ENCODE assay signal across 11 cellular contexts in the genomic region with DNA sequence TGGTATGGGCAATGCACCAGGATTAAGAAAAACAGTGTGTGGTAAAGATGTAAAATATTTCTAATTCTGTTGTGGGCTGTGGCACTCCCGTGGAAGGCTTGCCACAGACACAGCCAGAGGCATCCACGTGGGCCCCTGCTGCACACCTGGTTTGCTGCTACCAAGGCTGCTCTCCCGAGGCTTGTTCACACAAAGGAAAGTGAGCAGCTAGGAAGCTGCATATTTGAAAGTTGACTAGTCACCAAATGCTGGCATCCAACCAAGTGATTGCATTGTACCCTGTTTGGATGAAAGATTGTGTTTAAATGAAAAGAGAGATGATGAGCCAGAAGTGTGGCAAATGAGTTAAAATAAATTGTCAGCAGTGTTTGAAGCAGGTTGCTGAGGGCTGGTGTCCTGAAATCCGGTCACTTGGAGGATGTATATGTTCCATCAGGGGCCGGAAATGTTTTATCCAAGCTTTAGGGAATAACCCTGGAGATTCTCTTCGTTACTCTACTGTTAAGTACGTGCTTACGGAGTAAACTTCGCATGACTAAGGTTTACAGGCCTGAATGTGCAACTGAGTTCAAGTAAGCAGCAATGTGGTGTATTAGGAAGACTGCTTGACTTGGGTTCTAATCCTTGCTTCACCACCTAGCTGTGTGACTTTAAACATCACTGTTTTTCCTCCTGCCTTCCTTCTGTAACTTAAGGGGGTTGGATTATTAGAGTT.
DNase-seq lines count a peak whose midpoint lies in the region; ATAC-seq, FAIRE-seq and TF ChIP-seq lines count a peak whose summit lies in the region.
"Had no signal": no experiment of that assay in that cellular context is flagged by ENCODE, and none has a peak within 500 bp of the region (broad histone marks: within the 10 kb centered on the region; RNA-seq: fewer than 3 reads in every experiment).

No MANE protein-coding gene starts in this region.

- H3K4me3 ChIP-seq in bronchial epithelial cell (ENCODE audit: low read depth, low read length), result no peak overlapping the region

- no peaks in the 10 kb centered on the region for H3K36me3 ChIP-seq in bronchial epithelial cell (ENCODE audit: control insufficient read depth, insufficient read depth, low read length)

- no peak overlapping the region for H3K4me3 Mint-ChIP-seq in type B pancreatic cell
- H3K4me3 Mint-ChIP-seq: central memory CD8-positive, alpha-beta T cell had no signal

- peak; percentile 83 for DNase-seq in EL
- DNase-seq in M059J (ENCODE audit: low read depth), result peak; percentile 91
- DNase-seq in bronchial epithelial cell (ENCODE audit: low read depth), result peak; percentile 91
- peak; percentile 43 for DNase-seq in myocyte (ENCODE audit: low read depth)
- no peak for DNase-seq in effector CD4-positive, alpha-beta T cell
- no peak for DNase-seq in type B pancreatic cell (ENCODE audit: extremely low spot score, unreplicated experiment)
- DNase-seq: activated CD4-positive, CD25-positive, alpha-beta regulatory T cell treated with anti-CD3 and anti-CD28 coated beads, Interleukin-2, amount 50 U/mL, for 72 hours; NCI-H526 treated with DMSO at 0.1 percent for 48 hours had no signal

- H3K27ac Mint-ChIP-seq in type B pancreatic cell, result no peak overlapping the region

- H3K27me3 ChIP-seq in bronchial epithelial cell (ENCODE audit: control insufficient read depth, insufficient read depth, low read length), result no peaks in the 10 kb centered on the region

- no peaks in the 10 kb centered on the region for H3K27me3 Mint-ChIP-seq in type B pancreatic cell
- H3K27me3 Mint-ChIP-seq: central memory CD8-positive, alpha-beta T cell had no signal

- H3K9me3 Mint-ChIP-seq in type B pancreatic cell, result peaks cover 9% of the 10 kb centered on the region
- H3K9me3 Mint-ChIP-seq: central memory CD8-positive, alpha-beta T cell had no signal

- peaks cover 9% of the 10 kb centered on the region for H3K36me3 Mint-ChIP-seq in type B pancreatic cell

- peaks cover 7% of the 10 kb centered on the region for H3K4me1 Mint-ChIP-seq in type B pancreatic cell (ENCODE audit: unreplicated experiment)

- FAIRE-seq in bronchial epithelial cell (lab: Jason Lieb, UNC), result no peak
- FAIRE-seq: islet of Langerhans had no signal

- ATAC-seq in GM18873 (IDR thresholded peaks at IDR 0.05; ENCODE audit: low FRiP score, unreplicated experiment), result no peak

- TF ChIP-seq CTCF in bronchial epithelial cell (IDR thresholded peaks at IDR 0.05; ENCODE audit: insufficient read depth, low read length, severe bottlenecking) (no peak), type B pancreatic cell (conservative IDR thresholded peaks at IDR 0.05) (no peak)

Comparison
In these comparisons a context has a peak if more than half of its experiments do, and no peak if none do; other contexts are left out.
1. DNase-seq: peak in EL (single experiment), M059J (single experiment), bronchial epithelial cell (single experiment) and myocyte (single experiment); none in effector CD4-positive, alpha-beta T cell (single experiment) and type B pancreatic cell (single experiment).